ENCODE assay signal across 8 cellular contexts in the genomic region with DNA sequence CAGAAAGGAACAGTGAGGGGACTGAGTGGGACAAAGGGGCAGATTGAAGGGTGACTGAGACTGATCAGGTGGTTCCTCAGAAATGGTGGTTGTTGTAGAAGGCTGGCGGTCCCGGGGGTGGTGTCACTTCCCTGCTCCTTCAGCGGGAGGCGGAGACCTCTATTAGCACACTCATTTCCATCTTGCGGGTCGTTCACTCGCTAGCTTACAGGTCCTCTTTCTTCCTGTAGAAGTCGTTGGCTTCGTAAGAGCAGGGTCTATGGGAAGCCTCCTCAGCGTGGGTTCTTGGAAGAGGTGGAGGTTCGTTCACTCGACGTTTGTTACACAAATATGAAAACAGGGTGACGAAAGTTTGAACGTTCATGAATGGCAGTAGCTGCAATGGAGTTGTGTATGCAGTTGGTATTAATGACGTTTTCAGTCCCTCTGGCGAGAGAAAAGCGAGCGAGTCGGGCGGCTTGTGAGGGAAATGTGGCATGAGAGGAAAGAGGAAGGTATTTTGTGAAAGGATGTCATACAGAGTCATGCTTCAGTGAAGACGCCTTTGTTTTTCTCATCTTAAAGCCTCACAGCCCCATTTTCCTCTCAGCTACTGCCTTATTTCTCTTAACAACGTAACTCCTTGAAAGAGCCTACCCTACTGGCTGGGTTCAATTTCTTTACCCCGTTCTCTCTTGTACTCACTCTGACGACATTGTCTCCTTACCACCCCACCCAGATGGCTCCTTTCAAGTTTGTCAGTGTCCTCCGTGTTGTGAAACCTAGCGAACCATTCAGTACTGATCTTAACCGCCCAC. TPM values are rescaled to one million over a fixed set of nuclear protein-coding genes. Genes with fewer than 3 reads are reported as not detected.
DNase-seq lines count a peak whose midpoint lies in the region; ATAC-seq and TF ChIP-seq lines count a peak whose summit lies in the region.

No MANE protein-coding gene starts in this region.

- H3K4me3 ChIP-seq in Karpas-422 (ENCODE audit: low read length) (peak overlapping the region; percentile 65), astrocyte of the cerebellum (ENCODE audit: low read depth, low read length) (peak overlapping the region; percentile 49), iPS-18c (ENCODE audit: insufficient read depth, low read depth, low read length) (peak overlapping the region; percentile 75), smooth muscle cell (peak overlapping the region; percentile 64)

- H3K9me2 ChIP-seq in Karpas-422 (replicated peaks; ENCODE audit: insufficient read depth, low read length), result no peaks in the 10 kb centered on the region

- 47% methylated on average over 28 of the region's 28 CpGs for WGBS in smooth muscle cell (ENCODE audit: low lambda C conversion rate)

- no peaks in the 10 kb centered on the region for H3K27me3 ChIP-seq in Karpas-422 (ENCODE audit: low read length)
- H3K27me3 ChIP-seq in smooth muscle cell (ENCODE audit: low read depth), result no peaks in the 10 kb centered on the region

- ATAC-seq in GM21526 (IDR thresholded peaks at IDR 0.05; ENCODE audit: low FRiP score, unreplicated experiment), result peak; percentile 28

- H3K9me3 ChIP-seq in Karpas-422 (ENCODE audit: low read length), result no peaks in the 10 kb centered on the region
- no peaks in the 10 kb centered on the region for H3K9me3 ChIP-seq in iPS-18c (ENCODE audit: control insufficient read depth, insufficient read depth, low read length)
- H3K9me3 ChIP-seq in smooth muscle cell (replicated peaks; ENCODE audit: low read depth), result no peaks in the 10 kb centered on the region

- peak overlapping the region; percentile 49 for H3K9ac ChIP-seq in Karpas-422 (ENCODE audit: low read length)
- peak overlapping the region; percentile 32 for H3K9ac ChIP-seq in smooth muscle cell (ENCODE audit: low read depth)

- H3K36me3 ChIP-seq in Karpas-422 (ENCODE audit: insufficient read depth, low read length) (no peaks in the 10 kb centered on the region), smooth muscle cell (ENCODE audit: low read depth) (no peaks in the 10 kb centered on the region)

- no peaks in the 10 kb centered on the region for H3F3A ChIP-seq in smooth muscle cell (ENCODE audit: low read depth)

- TF ChIP-seq CTCF in astrocyte of the cerebellum (IDR thresholded peaks at IDR 0.05; ENCODE audit: low read depth, low read length, missing control alignments) (no peak), smooth muscle cell (IDR thresholded peaks at IDR 0.05; ENCODE audit: borderline replicate concordance, insufficient read depth, poor library complexity, severe bottlenecking) (no peak)

- H2AFZ ChIP-seq in Karpas-422 (ENCODE audit: low read length) (peak overlapping the region; percentile 94; the same call in 1 of the 2 replicates), smooth muscle cell (ENCODE audit: low read depth) (peak overlapping the region; percentile 96)

- H3K79me2 ChIP-seq in Karpas-422 (ENCODE audit: low read length), result no peaks in the 10 kb centered on the region
- H3K79me2 ChIP-seq in smooth muscle cell (ENCODE audit: low read depth), result no peaks in the 10 kb centered on the region

- DNase-seq in ELF-1 (ENCODE audit: low read depth, low spot score) (peak; percentile 82), Karpas-422 (peak; percentile 80), SW 1271 (lab: John Stamatoyannopoulos, UW) (peak; percentile 38 to 62), astrocyte of the cerebellum (ENCODE audit: low read depth) (no peak), smooth muscle cell (lab: John Stamatoyannopoulos, UW; ENCODE audit: unreplicated experiment) (no peak), GOT3 (lab: John Stamatoyannopoulos, UW) (no peak)

- no peaks in the 10 kb centered on the region for H4K20me1 ChIP-seq in Karpas-422 (ENCODE audit: insufficient read depth, low read depth, low read length)
- H4K20me1 ChIP-seq in smooth muscle cell (ENCODE audit: low read depth), result no peaks in the 10 kb centered on the region

- H3K27ac ChIP-seq in Karpas-422 (ENCODE audit: low read length) (no peak overlapping the region), smooth muscle cell (ENCODE audit: low read depth) (peak overlapping the region; percentile 36)

- peaks cover 15% of the 10 kb centered on the region for H3K4me1 ChIP-seq in Karpas-422 (ENCODE audit: low read length)
- H3K4me1 ChIP-seq in smooth muscle cell (ENCODE audit: low read depth), result peaks cover 6% of the 10 kb centered on the region

- in situ Hi-C loops in astrocyte of the cerebellum (cut with HindIII; ENCODE audit: low sequenced_read_pairs), result no loop called here

- H3K4me2 ChIP-seq in Karpas-422 (ENCODE audit: low read depth, low read length, poor library complexity, severe bottlenecking) (peak overlapping the region; percentile 82), smooth muscle cell (peak overlapping the region; percentile 90)

RNA-seq across cellular contexts. Expression of gene EFCAB13, which starts 0.7 kb away (rescaled TPM):
- 0.58 and 1.0 TPM in 2 replicates for total RNA-seq in Karpas-422 (2014; rRNA removed; shearing (Covaris generic); ENCODE audit: low replicate concordance)
- total RNA-seq in smooth muscle cell, result 2.0 and 4.6 TPM in 2 replicates
- polyA plus RNA-seq in smooth muscle cell, result 1.2 and 3.3 TPM in 2 replicates

Comparison
In these comparisons a context has a peak if more than half of its experiments do, and no peak if none do; other contexts are left out.
1. DNase-seq: peak in ELF-1 (single experiment), Karpas-422 (single experiment) and SW 1271 (2 of 2); none in astrocyte of the cerebellum (single experiment), smooth muscle cell (single experiment) and GOT3 (single experiment).
2. Peak in every context shown above with its lines, with median percentiles within 50 percentile points of each other: H3K4me3 ChIP-seq.